ENCODE assay signal across 35 cellular contexts in genomic region chr3:98020412-98020811, GRCh38. TPM values are rescaled to one million over a fixed set of nuclear protein-coding genes. Genes with fewer than 3 reads are reported as not detected.
"Had no signal": no experiment of that assay in that cellular context is flagged by ENCODE, and none has a peak within 500 bp of the region (broad histone marks: within the 10 kb centered on the region; RNA-seq: fewer than 3 reads in every experiment).

No MANE protein-coding gene starts in this region.

- ATAC-seq: naive thymus-derived CD8-positive, alpha-beta T cell; natural killer cell treated with Interleukin-12 subunit alpha and Interleukin-12 subunit beta and Interleukin-15 and Interleukin-18, amount 100 ng/mL, for 72 hours; pancreas; right cardiac atrium; right lobe of liver; stimulated activated memory B cell treated with anti-CD40 and anti-IgM and Interleukin-4, amounts not matched to agents 10 μg/mL and 1 μg/mL and 100 μg/mL, for 72 hours; stimulated activated naive CD8-positive, alpha-beta T cell treated with anti-CD3 and anti-CD28 coated beads, Interleukin-15, amount 100 ng/mL, for 72 hours; stimulated activated naive CD8-positive, alpha-beta T cell treated with anti-CD3 and anti-CD28 coated beads, Interleukin-15, Interleukin-2, amounts not matched to agents 100 U/mL and 50 U/mL, for 24 hours; upper lobe of right lung had no signal

- H3K36me3 ChIP-seq: neutrophil, pancreas, prostate gland, right lobe of liver, spleen, suprapubic skin, tibial artery, transverse colon, upper lobe of right lung, uterus had no signal

- H3K4me3 Mint-ChIP-seq: naive thymus-derived CD8-positive, alpha-beta T cell; natural killer cell treated with Interleukin-12 subunit alpha and Interleukin-12 subunit beta and Interleukin-15 and Interleukin-18, amount 100 ng/mL, for 72 hours; nephron progenitor cell; neural crest cell; stimulated activated memory B cell treated with anti-CD40 and anti-IgM and Interleukin-4, amounts not matched to agents 10 μg/mL and 1 μg/mL and 100 μg/mL, for 72 hours; stimulated activated naive CD8-positive, alpha-beta T cell treated with anti-CD3 and anti-CD28 coated beads, Interleukin-15, amount 100 ng/mL, for 72 hours; type B pancreatic cell had no signal

- H3K9me3 Mint-ChIP-seq: naive thymus-derived CD8-positive, alpha-beta T cell; natural killer cell treated with Interleukin-12 subunit alpha and Interleukin-12 subunit beta and Interleukin-15 and Interleukin-18, amount 100 ng/mL, for 72 hours; nephron progenitor cell; neural crest cell; stimulated activated memory B cell treated with anti-CD40 and anti-IgM and Interleukin-4, amounts not matched to agents 10 μg/mL and 1 μg/mL and 100 μg/mL, for 72 hours; stimulated activated naive CD8-positive, alpha-beta T cell treated with anti-CD3 and anti-CD28 coated beads, Interleukin-15, amount 100 ng/mL, for 72 hours; type B pancreatic cell had no signal

- H3K4me3 ChIP-seq: pancreas, prostate gland, right lobe of liver, skin epidermis, smooth muscle cell, spleen, suprapubic skin, testis, tibial artery, transverse colon, upper lobe of right lung, uterus had no signal

- H3K9me3 ChIP-seq: neutrophil, pancreas, prostate gland, right lobe of liver, spleen, suprapubic skin, testis, tibial artery, transverse colon, upper lobe of right lung, uterus had no signal

- H3K4me1 Mint-ChIP-seq: neural crest cell had no signal

- H3K27me3 Mint-ChIP-seq: stimulated activated naive CD8-positive, alpha-beta T cell treated with anti-CD3 and anti-CD28 coated beads, Interleukin-15, amount 100 ng/mL, for 72 hours had no signal

- H3K4me1 ChIP-seq: pancreas, prostate gland, right lobe of liver, testis, tibial artery, upper lobe of right lung, uterus had no signal

- H3K27ac Mint-ChIP-seq: naive B cell; naive thymus-derived CD8-positive, alpha-beta T cell; natural killer cell treated with Interleukin-12 subunit alpha and Interleukin-12 subunit beta and Interleukin-15 and Interleukin-18, amount 100 ng/mL, for 72 hours; nephron progenitor cell; stimulated activated memory B cell treated with anti-CD40 and anti-IgM and Interleukin-4, amounts not matched to agents 10 μg/mL and 1 μg/mL and 100 μg/mL, for 72 hours; stimulated activated naive CD8-positive, alpha-beta T cell treated with anti-CD3 and anti-CD28 coated beads, Interleukin-15, amount 100 ng/mL, for 72 hours; type B pancreatic cell had no signal

- H3K4me2 ChIP-seq: smooth muscle cell had no signal

- H3K36me3 Mint-ChIP-seq: naive B cell; naive thymus-derived CD8-positive, alpha-beta T cell; natural killer cell treated with Interleukin-12 subunit alpha and Interleukin-12 subunit beta and Interleukin-15 and Interleukin-18, amount 100 ng/mL, for 72 hours; stimulated activated memory B cell treated with anti-CD40 and anti-IgM and Interleukin-4, amounts not matched to agents 10 μg/mL and 1 μg/mL and 100 μg/mL, for 72 hours; type B pancreatic cell had no signal

- DNase-seq: naive B cell; naive thymus-derived CD8-positive, alpha-beta T cell; nephron progenitor cell; nucleus accumbens; pancreas; right cardiac atrium; right lobe of liver; spleen; stimulated activated CD4-positive, alpha-beta T cell treated with anti-CD3 and anti-CD28 coated beads, Interleukin-12 subunit alpha, Interleukin-12 subunit beta, amount 100 ng/mL, for 4 hours; stimulated activated CD4-positive, alpha-beta T cell treated with anti-CD3 and anti-CD28 coated beads, Interleukin-1b, Interleukin-23, amount 100 ng/mL, for 48 hours; stimulated activated CD4-positive, alpha-beta T cell treated with anti-CD3 and anti-CD28 coated beads, Interleukin-4, amount 100 ng/mL, for 1 hour; stimulated activated CD4-positive, alpha-beta T cell treated with anti-CD3 and anti-CD28 coated beads, Interleukin-4, amount 100 ng/mL, for 4 hours; stimulated activated CD8-positive, alpha-beta memory T cell treated with anti-CD3 and anti-CD28 coated beads, Interleukin-4, amount 100 ng/mL, for 48 hours; stimulated activated naive CD4-positive, alpha-beta T cell; stimulated activated naive CD8-positive, alpha-beta T cell treated with anti-CD3 and anti-CD28 coated beads, Interleukin-15, amount 100 ng/mL, for 72 hours; stimulated activated naive CD8-positive, alpha-beta T cell treated with anti-CD3 and anti-CD28 coated beads, Interleukin-15, Interleukin-2, amounts not matched to agents 100 U/mL and 50 U/mL, for 24 hours; substantia nigra; testis; tibial artery; transverse colon; upper lobe of right lung; uterus had no signal

- H3K27me3 ChIP-seq: neutrophil, pancreas, right lobe of liver, testis, transverse colon, upper lobe of right lung, uterus had no signal

- H3K27ac ChIP-seq: neutrophil, pancreas, prostate gland, right lobe of liver, skin epidermis, spleen, suprapubic skin, testis, tibial artery, transverse colon, upper lobe of right lung, uterus had no signal

RNA-seq across cellular contexts. Expression of gene GABRR3, which starts 14.7 kb away (rescaled TPM):
- total RNA-seq: naive thymus-derived CD8-positive, alpha-beta T cell; natural killer cell treated with Interleukin-12 subunit alpha and Interleukin-12 subunit beta and Interleukin-15 and Interleukin-18, amount 100 ng/mL, for 72 hours; neural crest cell; omental fat pad; osteocyte; pancreas; posterior vena cava; renal cortical epithelial cell; right cardiac atrium; smooth muscle cell; spleen; suprapubic skin; transverse colon; upper lobe of right lung; uterus had no signal
- polyA plus RNA-seq: naive thymus-derived CD8-positive, alpha-beta T cell; right cardiac atrium; smooth muscle cell had no signal
